ENCODE assay signal across 8 cellular contexts in the genomic region with DNA sequence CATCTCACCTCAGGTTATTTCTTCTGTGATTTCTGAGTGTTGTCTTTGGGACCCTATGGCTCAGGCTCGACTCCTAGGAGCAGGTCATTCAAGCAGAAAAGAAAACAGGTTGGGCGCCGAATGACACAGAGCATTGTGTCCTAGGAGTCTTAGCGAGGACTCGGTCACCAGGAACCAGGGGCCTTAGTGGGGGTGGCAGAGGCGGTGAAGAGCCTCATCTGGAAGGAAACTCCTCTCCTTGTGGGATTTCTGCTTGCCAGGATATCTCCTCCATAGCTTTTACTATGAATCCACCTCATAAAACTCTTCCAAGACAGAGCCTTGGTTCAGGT. TPM values are rescaled to one million over a fixed set of nuclear protein-coding genes. Genes with fewer than 3 reads are reported as not detected.
DNase-seq lines count a peak whose midpoint lies in the region; ATAC-seq, FAIRE-seq and TF ChIP-seq lines count a peak whose summit lies in the region.

No MANE protein-coding gene starts in this region.

- H4K20me1 ChIP-seq in MM.1S (ENCODE audit: insufficient read depth, low read length), result no peaks in the 10 kb centered on the region

- peak overlapping the region; percentile 47 for H3K4me3 ChIP-seq in BJ (ENCODE audit: low read depth, low read length)
- H3K4me3 ChIP-seq in MM.1S (ENCODE audit: low read length), result peak overlapping the region; percentile 40; the same call in 1 of the 2 replicates
- H3K4me3 ChIP-seq in dorsolateral prefrontal cortex, result peak overlapping the region; percentile 69 to 96 (median 86)

- no peak overlapping the region for H3K9ac ChIP-seq in MM.1S (ENCODE audit: low read length)

- no peaks in the 10 kb centered on the region for H3K9me3 ChIP-seq in MM.1S (replicated peaks; ENCODE audit: insufficient read depth, low read length)

- H3K27me3 ChIP-seq in BJ (ENCODE audit: control insufficient read depth, insufficient read depth, low read length) (peaks cover 5% of the 10 kb centered on the region), MM.1S (replicated peaks; ENCODE audit: insufficient read depth, low read length) (no peaks in the 10 kb centered on the region), dorsolateral prefrontal cortex (no peaks in the 10 kb centered on the region)

- no peak overlapping the region for H3K27ac Mint-ChIP-seq in natural killer cell

- no peak overlapping the region for H2AFZ ChIP-seq in MM.1S (ENCODE audit: low read length)

- H3K4me1 ChIP-seq in MM.1S (ENCODE audit: low read length), result no peaks in the 10 kb centered on the region

- POLR2A ChIA-PET in BJ (lab: Charles Lee), result no interaction called here

- FAIRE-seq in H54 (lab: Jason Lieb, UNC), result no peak

- H3K9me3 Mint-ChIP-seq in natural killer cell, result no peaks in the 10 kb centered on the region

- TF ChIP-seq POLR2A in H54 (IDR thresholded peaks at IDR 0.05; ENCODE audit: low read depth, low read length), result no peak

- DNase-seq in BJ (ENCODE audit: low read depth) (no peak), MM.1S (no peak), dorsolateral prefrontal cortex (peak in 1 of 10 donors; percentile 39), natural killer cell (no peak), activated gamma-delta T cell (lab: John Stamatoyannopoulos, UW) (no peak), H54 (ENCODE audit: insufficient read length, low spot score) (no peak)

- peaks cover 0 to 4% of the 10 kb centered on the region in 2 donors for H3K4me1 Mint-ChIP-seq in natural killer cell

- H3K4me2 ChIP-seq in MM.1S (ENCODE audit: low read depth, low read length), result peak overlapping the region; percentile 50

- no peaks in the 10 kb centered on the region for H3K36me3 Mint-ChIP-seq in natural killer cell

- H3K79me2 ChIP-seq in MM.1S (ENCODE audit: low read length), result no peaks in the 10 kb centered on the region

- no peaks in the 10 kb centered on the region for H3F3A ChIP-seq in MM.1S (ENCODE audit: insufficient read depth, low read length)

- H3K27ac ChIP-seq in MM.1S (ENCODE audit: low read length) (no peak overlapping the region), dorsolateral prefrontal cortex (peak overlapping the region; percentile 76 to 100 (median 98))

- peak overlapping the region; percentile 76 for H3K4me3 Mint-ChIP-seq in natural killer cell

- H3K27me3 Mint-ChIP-seq in natural killer cell (ENCODE audit: low read depth in 2 of 2), result peaks cover 26 to 50% of the 10 kb centered on the region in 2 donors

- no peak for TF ChIP-seq CTCF in BJ (IDR thresholded peaks at IDR 0.05; ENCODE audit: insufficient read depth, low read depth, low read length)
- no peak for TF ChIP-seq CTCF in MM.1S (IDR thresholded peaks at IDR 0.05; ENCODE audit: low read length)
- no peak for TF ChIP-seq CTCF in dorsolateral prefrontal cortex (IDR thresholded peaks at IDR 0.05 in 54 of 56, conservative IDR thresholded peaks at IDR 0.05 in 2 of 56; ENCODE audit: low read depth in 1 of 56, partially characterized antibody in 56 of 56)
- no peak for TF ChIP-seq CTCF in natural killer cell (IDR thresholded peaks at IDR 0.05)

- intact Hi-C loops in dorsolateral prefrontal cortex (cut with DNase I), result no loop called here
- intact Hi-C loops in natural killer cell (cut with micrococcal nuclease), result no loop called here

- CTCF ChIA-PET in BJ (lab: Yijun Ruan, JAX), result interaction anchor here (1.0 to 3.6 kb wide), 6 partner anchors 8 to 171 kb away, joined by 3 to 17 read pairs (median 6); no protein-coding TSS in a partner anchor

- ATAC-seq in natural killer cell (no peak), HG02973 (IDR thresholded peaks at IDR 0.05; ENCODE audit: unreplicated experiment) (no peak), HG03108 (IDR thresholded peaks at IDR 0.05; ENCODE audit: unreplicated experiment) (no peak)

- H3K36me3 ChIP-seq in BJ (ENCODE audit: control insufficient read depth, insufficient read depth, low read length) (no peaks in the 10 kb centered on the region), MM.1S (replicated peaks; ENCODE audit: insufficient read depth, low read length) (no peaks in the 10 kb centered on the region)

- no peaks in the 10 kb centered on the region for H3K9me2 ChIP-seq in MM.1S (replicated peaks; ENCODE audit: insufficient read depth, low read length)

RNA-seq across cellular contexts. Expression of gene PLEKHH1, which starts 0.6 kb away (rescaled TPM):
- 0.16 and 0.53 TPM in 2 replicates for polyA plus RNA-seq in BJ (2011; rRNA removed)
- polyA minus RNA-seq in BJ (2011; rRNA and poly(A)+ RNA removed), result 0.09 and 0.41 TPM in 2 replicates
- total RNA-seq in dorsolateral prefrontal cortex (100 to 1,000 TPM in 105 of 120 experiments, 10 to 100 TPM in 15; 42.5 to 965 (median 248) TPM), natural killer cell (not detected)

RNA-seq across cellular contexts. Expression of gene TMEM229B, which starts 45.2 kb away (rescaled TPM):
- polyA plus RNA-seq in BJ (2011; rRNA removed), result 0.25 and 0.37 TPM in 2 replicates
- 0.10 and 0.28 TPM in 2 replicates for polyA minus RNA-seq in BJ (2011; rRNA and poly(A)+ RNA removed)
- total RNA-seq in dorsolateral prefrontal cortex, result 10 to 100 TPM; 11.6 to 46.8 (median 28.2) TPM
- total RNA-seq in natural killer cell, result 10 to 100 TPM; 28.3 to 51.3 (median 49.9) TPM

Comparison
In these comparisons a context has a peak if more than half of its experiments do, and no peak if none do; other contexts are left out.
1. RNA of gene PLEKHH1, which starts 0.6 kb away (total RNA-seq): 42.5 to 965 TPM in dorsolateral prefrontal cortex; not detected in natural killer cell; every median in the first group is over 10 times any median in the second.
2. Peak in every context shown above with its lines, with median percentiles within 50 percentile points of each other: H3K4me3 ChIP-seq.